In genomic region chrX:100435726-100436125, GRCh38 we compare ENCODE assay signal across 32 cellular contexts. TPM values are rescaled to one million over a fixed set of nuclear protein-coding genes. Genes with fewer than 3 reads are reported as not detected.
"Had no signal": no experiment of that assay in that cellular context is flagged by ENCODE, and none has a peak within 500 bp of the region (broad histone marks: within the 10 kb centered on the region; RNA-seq: fewer than 3 reads in every experiment).

No MANE protein-coding gene starts in this region.

- H3K36me3 ChIP-seq: ascending aorta, cardiac muscle cell, SJSA1 had no signal

- H3K4me3 ChIP-seq: ascending aorta, cardiac muscle cell, K562, SJSA1 had no signal

- H3K36me3 Mint-ChIP-seq: activated naive CD4-positive, alpha-beta T cell treated with anti-CD3 and anti-CD28 coated beads, Interleukin-2, amount 50 U/mL, for 24 hours; activated naive CD8-positive, alpha-beta T cell treated with anti-CD3 and anti-CD28 coated beads, Interleukin-2, amount 10 ng/mL, durations not matched to agents 7 days and 5 days; T-cell had no signal

- H3K27ac ChIP-seq: ascending aorta, cardiac muscle cell, SJSA1, VCaP had no signal

- H3K4me1 ChIP-seq: ascending aorta, SJSA1 had no signal

- H3K9me3 ChIP-seq: ascending aorta, SJSA1 had no signal

- ATAC-seq: activated CD8-positive, alpha-beta T cell treated with anti-CD3 and anti-CD28 coated beads for 36 hours; activated T-cell treated with anti-CD3 and anti-CD28 coated beads, Interleukin-2, amount 50 U/mL, for 72 hours; activated T-helper 17 cell treated with anti-CD3 and anti-CD28 coated beads, Interleukin-2, amount 50 U/mL, for 72 hours; K562; SK-N-SH treated with all-trans-retinoic acid at 6 μM for 48 hours; T-cell had no signal

- H3K4me1 Mint-ChIP-seq: activated CD4-positive, alpha-beta T cell treated with anti-CD3 and anti-CD28 coated beads, Interleukin-2, amount 10 ng/mL, durations not matched to agents 24 days and 14 days; activated naive CD4-positive, alpha-beta T cell treated with anti-CD3 and anti-CD28 coated beads, Interleukin-2, amount 50 U/mL, for 24 hours; activated naive CD8-positive, alpha-beta T cell treated with anti-CD3 and anti-CD28 coated beads, Interleukin-2, amount 10 ng/mL, durations not matched to agents 7 days and 5 days; activated T-helper 17 cell treated with anti-CD3 and anti-CD28 coated beads, Interleukin-2, amount 50 U/mL, for 72 hours; central memory CD8-positive, alpha-beta T cell; T-cell had no signal

- DNase-seq: activated CD4-positive, alpha-beta T cell treated with anti-CD3 and anti-CD28 coated beads, Interleukin-2, amount 10 ng/mL, durations not matched to agents 24 days and 14 days; activated CD4-positive, alpha-beta T cell treated with anti-CD3 and anti-CD28 coated beads, Interleukin-2, amount 50 U/mL, for 4 hours; activated CD4-positive, CD25-positive, alpha-beta regulatory T cell; activated CD8-positive, alpha-beta T cell treated with anti-CD3 and anti-CD28 coated beads for 36 hours; activated effector memory CD4-positive, alpha-beta T cell treated with anti-CD3 and anti-CD28 coated beads, Interleukin-2, amount 50 U/mL, for 16 hours; activated naive CD4-positive, alpha-beta T cell treated with Interleukin-2 at 50 U/mL for 16 hours; activated naive CD8-positive, alpha-beta T cell treated with anti-CD3 and anti-CD28 coated beads, Interleukin-2, amount 10 ng/mL, durations not matched to agents 7 days and 5 days; activated T-cell treated with anti-CD3 and anti-CD28 coated beads, Interleukin-2, amount 50 U/mL, for 1 hour; activated T-cell treated with anti-CD3 and anti-CD28 coated beads, Interleukin-2, amount 50 U/mL, for 72 hours; amygdala; NCI-H1092 treated with DMSO at 0.1 percent for 48 hours; NCI-H1417; NCI-H187 treated with DMSO at 0.1 percent for 48 hours; NCI-H2081; NCI-H345; NCI-H524 treated with DMSO at 0.1 percent for 48 hours; NCI-H748 treated with DMSO at 0.1 percent for 48 hours; NK-92 treated with Interleukin-12 subunit alpha and Interleukin-12 subunit beta, amount 100 ng/mL, for 24 hours; SHP77 treated with DMSO at 0.1 percent for 48 hours; T-cell; T-helper 2 cell; T-helper 9 cell had no signal

- H3K4me3 Mint-ChIP-seq: activated CD4-positive, alpha-beta T cell treated with anti-CD3 and anti-CD28 coated beads, Interleukin-2, amount 10 ng/mL, durations not matched to agents 24 days and 14 days; activated CD8-positive, alpha-beta T cell treated with anti-CD3 and anti-CD28 coated beads for 36 hours; activated naive CD4-positive, alpha-beta T cell treated with anti-CD3 and anti-CD28 coated beads, Interleukin-2, amount 50 U/mL, for 24 hours; activated naive CD8-positive, alpha-beta T cell treated with anti-CD3 and anti-CD28 coated beads, Interleukin-2, amount 10 ng/mL, durations not matched to agents 7 days and 5 days; activated T-cell treated with anti-CD3 and anti-CD28 coated beads, Interleukin-2, amount 50 U/mL, for 72 hours; activated T-helper 17 cell treated with anti-CD3 and anti-CD28 coated beads, Interleukin-2, amount 50 U/mL, for 72 hours; central memory CD8-positive, alpha-beta T cell; T-cell had no signal

- FAIRE-seq: K562 had no signal

- H3K27ac Mint-ChIP-seq: activated CD4-positive, alpha-beta T cell treated with anti-CD3 and anti-CD28 coated beads, Interleukin-2, amount 10 ng/mL, durations not matched to agents 24 days and 14 days; activated CD8-positive, alpha-beta T cell treated with anti-CD3 and anti-CD28 coated beads for 36 hours; activated naive CD4-positive, alpha-beta T cell treated with anti-CD3 and anti-CD28 coated beads, Interleukin-2, amount 50 U/mL, for 24 hours; activated naive CD8-positive, alpha-beta T cell treated with anti-CD3 and anti-CD28 coated beads, Interleukin-2, amount 10 ng/mL, durations not matched to agents 7 days and 5 days; activated T-cell treated with anti-CD3 and anti-CD28 coated beads, Interleukin-2, amount 50 U/mL, for 72 hours; activated T-helper 17 cell treated with anti-CD3 and anti-CD28 coated beads, Interleukin-2, amount 50 U/mL, for 72 hours; T-cell had no signal

- H3K27me3 ChIP-seq: ascending aorta, cardiac muscle cell, SJSA1 had no signal

- H3K27me3 Mint-ChIP-seq: activated CD4-positive, alpha-beta T cell treated with anti-CD3 and anti-CD28 coated beads, Interleukin-2, amount 10 ng/mL, durations not matched to agents 24 days and 14 days; activated CD8-positive, alpha-beta T cell treated with anti-CD3 and anti-CD28 coated beads for 36 hours; activated naive CD4-positive, alpha-beta T cell treated with anti-CD3 and anti-CD28 coated beads, Interleukin-2, amount 50 U/mL, for 24 hours; activated naive CD8-positive, alpha-beta T cell treated with anti-CD3 and anti-CD28 coated beads, Interleukin-2, amount 10 ng/mL, durations not matched to agents 7 days and 5 days; central memory CD8-positive, alpha-beta T cell had no signal

RNA-seq across cellular contexts. Expression of gene PCDH19, which starts 25.7 kb away (rescaled TPM):
- total RNA-seq: activated CD4-positive, alpha-beta T cell treated with anti-CD3 and anti-CD28 coated beads, Interleukin-2, amount 10 ng/mL, durations not matched to agents 24 days and 14 days; activated CD8-positive, alpha-beta memory T cell treated with anti-CD3 and anti-CD28 coated beads for 36 hours; activated CD8-positive, alpha-beta T cell treated with anti-CD3 and anti-CD28 coated beads for 36 hours; activated naive CD8-positive, alpha-beta T cell treated with anti-CD3 and anti-CD28 coated beads, Interleukin-2, amount 10 ng/mL, durations not matched to agents 7 days and 5 days; activated T-cell treated with anti-CD3 and anti-CD28 coated beads, Interleukin-2, amount 50 U/mL, for 72 hours; activated T-helper 17 cell treated with anti-CD3 and anti-CD28 coated beads, Interleukin-2, amount 50 U/mL, for 72 hours; K562; SJSA1 had no signal
- polyA plus RNA-seq: K562 had no signal
